In genomic region chr10:131609176-131609575, GRCh38 we compare ENCODE assay signal across 29 cellular contexts.
"Had no signal": no experiment of that assay in that cellular context is flagged by ENCODE, and none has a peak within 500 bp of the region (broad histone marks: within the 10 kb centered on the region; RNA-seq: fewer than 3 reads in every experiment).

No MANE protein-coding gene starts in this region.

- H3K27me3 ChIP-seq: neutrophil, right atrium auricular region, right lobe of liver, testis, thyroid gland, transverse colon, uterus had no signal

- H3K4me3 Mint-ChIP-seq: immature natural killer cell; naive thymus-derived CD8-positive, alpha-beta T cell; nephron; neural crest cell; stimulated activated memory B cell treated with anti-CD40 and anti-IgM and Interleukin-4, amounts not matched to agents 10 μg/mL and 1 μg/mL and 100 μg/mL, for 72 hours; stimulated activated naive CD8-positive, alpha-beta T cell treated with anti-CD3 and anti-CD28 coated beads, Interleukin-15, amount 100 ng/mL, for 72 hours had no signal

- H3K4me3 ChIP-seq: heart left ventricle, left ventricle myocardium inferior, lower lobe of right lung, right atrium auricular region, right lobe of liver, smooth muscle cell, testis, thyroid gland, transverse colon, uterus had no signal

- H3K9me3 ChIP-seq: neutrophil, right lobe of liver, testis, thyroid gland, uterus had no signal

- H3K36me3 ChIP-seq: heart left ventricle, left ventricle myocardium inferior, lower lobe of right lung, neutrophil, right atrium auricular region, right lobe of liver, thyroid gland, transverse colon, uterus had no signal

- DNase-seq: heart left ventricle; hypothalamus; immature natural killer cell; kidney; left ventricle myocardium inferior; lower lobe of right lung; mammary epithelial cell; mesenchymal stem cell; naive thymus-derived CD8-positive, alpha-beta T cell; occipital lobe; right lobe of liver; stimulated activated CD4-positive, alpha-beta T cell treated with anti-CD3 and anti-CD28 coated beads, Interleukin-1b, Interleukin-23, amount 100 ng/mL, for 48 hours; stimulated activated CD4-positive, alpha-beta T cell treated with anti-CD3 and anti-CD28 coated beads, Interleukin-2, amount 100 ng/mL, for 48 hours; stimulated activated CD4-positive, alpha-beta T cell treated with anti-CD3 and anti-CD28 coated beads, Interleukin-4, amount 100 ng/mL, for 4 hours; stimulated activated CD8-positive, alpha-beta memory T cell treated with anti-CD3 and anti-CD28 coated beads, Interleukin-4, amount 100 ng/mL, for 48 hours; stimulated activated naive CD4-positive, alpha-beta T cell treated with Interleukin-2 at 50 U/mL for 16 hours; stimulated activated naive CD8-positive, alpha-beta T cell treated with anti-CD3 and anti-CD28 coated beads, Interleukin-15, amount 100 ng/mL, for 72 hours; testis; thyroid gland; transverse colon; uterus had no signal

- H3K36me3 Mint-ChIP-seq: immature natural killer cell; stimulated activated memory B cell treated with anti-CD40 and anti-IgM and Interleukin-4, amounts not matched to agents 10 μg/mL and 1 μg/mL and 100 μg/mL, for 72 hours had no signal

- ATAC-seq: heart left ventricle; lower lobe of right lung; naive thymus-derived CD8-positive, alpha-beta T cell; right lobe of liver; stimulated activated memory B cell treated with anti-CD40 and anti-IgM and Interleukin-4, amounts not matched to agents 10 μg/mL and 1 μg/mL and 100 μg/mL, for 72 hours; stimulated activated naive CD8-positive, alpha-beta T cell treated with anti-CD3 and anti-CD28 coated beads, Interleukin-15, amount 100 ng/mL, for 72 hours had no signal

- H3K27ac ChIP-seq: heart left ventricle, left ventricle myocardium inferior, lower lobe of right lung, neutrophil, parathyroid adenoma, right atrium auricular region, right lobe of liver, testis, thyroid gland, transverse colon, uterus had no signal

- H3K4me1 ChIP-seq: heart left ventricle, left ventricle myocardium inferior, lower lobe of right lung, parathyroid adenoma, right atrium auricular region, right lobe of liver, testis, thyroid gland, transverse colon, uterus had no signal

- H3K4me1 Mint-ChIP-seq: immature natural killer cell; naive thymus-derived CD8-positive, alpha-beta T cell; nephron; neural crest cell; stimulated activated memory B cell treated with anti-CD40 and anti-IgM and Interleukin-4, amounts not matched to agents 10 μg/mL and 1 μg/mL and 100 μg/mL, for 72 hours; stimulated activated naive CD8-positive, alpha-beta T cell treated with anti-CD3 and anti-CD28 coated beads, Interleukin-15, amount 100 ng/mL, for 72 hours had no signal

- H3K27ac Mint-ChIP-seq: immature natural killer cell; naive thymus-derived CD8-positive, alpha-beta T cell; nephron; progenitor cell of endocrine pancreas; stimulated activated memory B cell treated with anti-CD40 and anti-IgM and Interleukin-4, amounts not matched to agents 10 μg/mL and 1 μg/mL and 100 μg/mL, for 72 hours; stimulated activated naive CD8-positive, alpha-beta T cell treated with anti-CD3 and anti-CD28 coated beads, Interleukin-15, amount 100 ng/mL, for 72 hours had no signal
